ENCODE assay signal across 17 cellular contexts in genomic region chr2:12478151-12479041, GRCh38.
"Had no signal": no experiment of that assay in that cellular context is flagged by ENCODE, and none has a peak within 500 bp of the region (broad histone marks: within the 10 kb centered on the region; RNA-seq: fewer than 3 reads in every experiment).

No MANE protein-coding gene starts in this region.

- ATAC-seq: activated naive CD8-positive, alpha-beta T cell treated with anti-CD3 and anti-CD28 coated beads, Interleukin-2, amount 50 U/mL, for 24 hours; activated T-cell treated with anti-CD3 and anti-CD28 coated beads, Interleukin-2, amount 50 U/mL, for 72 hours; body of pancreas; effector memory CD8-positive, alpha-beta T cell; naive thymus-derived CD8-positive, alpha-beta T cell; sciatic nerve; stimulated activated naive CD8-positive, alpha-beta T cell treated with anti-CD3 and anti-CD28 coated beads, Interleukin-15, Interleukin-2, amounts not matched to agents 100 U/mL and 50 U/mL, for 24 hours had no signal

- H3K9me3 ChIP-seq: body of pancreas, neutrophil, prostate gland, suprapubic skin, upper lobe of left lung had no signal

- DNase-seq: activated CD4-positive, alpha-beta memory T cell treated with anti-CD3 and anti-CD28 coated beads for 36 hours; activated CD4-positive, alpha-beta T cell treated with anti-CD3 and anti-CD28 coated beads for 1 hour; activated naive CD8-positive, alpha-beta T cell treated with anti-CD3 and anti-CD28 coated beads, Interleukin-2, amount 50 U/mL, for 24 hours; activated T-cell treated with anti-CD3 and anti-CD28 coated beads, Interleukin-2, amount 50 U/mL, for 72 hours; body of pancreas; effector memory CD8-positive, alpha-beta T cell; left cardiac atrium; naive thymus-derived CD8-positive, alpha-beta T cell; stimulated activated CD4-positive, alpha-beta T cell treated with anti-CD3 and anti-CD28 coated beads, Interleukin-4, amount 100 ng/mL, for 1 hour; stimulated activated CD8-positive, alpha-beta memory T cell treated with anti-CD3 and anti-CD28 coated beads, Interleukin-4, amount 100 ng/mL, for 48 hours; stimulated activated naive CD8-positive, alpha-beta T cell treated with anti-CD3 and anti-CD28 coated beads, Interleukin-15, Interleukin-2, amounts not matched to agents 100 U/mL and 50 U/mL, for 24 hours; SW 1271; upper lobe of left lung had no signal

- H3K27ac ChIP-seq: body of pancreas, neutrophil, prostate gland, suprapubic skin, upper lobe of left lung had no signal

- H3K27me3 ChIP-seq: body of pancreas, neutrophil, suprapubic skin, upper lobe of left lung had no signal

- H3K4me3 ChIP-seq: body of pancreas, prostate gland, suprapubic skin, upper lobe of left lung had no signal

- H3K4me1 ChIP-seq: body of pancreas, prostate gland, suprapubic skin, upper lobe of left lung had no signal

- H3K36me3 ChIP-seq: neutrophil, prostate gland, suprapubic skin, upper lobe of left lung had no signal
